ENCODE assay signal across 9 cellular contexts in genomic region chrY:2841471-2841893, GRCh38. TPM values are rescaled to one million over a fixed set of nuclear protein-coding genes. Genes with fewer than 3 reads are reported as not detected.
A peak's percentile ranks its signal among the peaks of the same experiment; 100 is the strongest.
DNase-seq lines count a peak whose midpoint lies in the region; ATAC-seq and TF ChIP-seq lines count a peak whose summit lies in the region.
"Had no signal": no experiment of that assay in that cellular context is flagged by ENCODE, and none has a peak within 500 bp of the region (broad histone marks: within the 10 kb centered on the region; RNA-seq: fewer than 3 reads in every experiment).

TSS of gene RPS4Y1 (plus strand) at chrY:2841602. CDS start at chrY:2841625, 23 bp downstream.

- H3K9me3 ChIP-seq in MG63 (no peaks in the 10 kb centered on the region), vagina (no peaks in the 10 kb centered on the region)

- intact Hi-C loops in vagina (cut with DNase I), result no loop called here

- TF ChIP-seq CTCF in vagina (IDR thresholded peaks at IDR 0.05), result no peak

- no peak within 1 kb of the TSS for H3K27ac ChIP-seq in vagina
- H3K27ac ChIP-seq: SK-N-MC had no signal

- TF ChIP-seq POLR2A in vagina (IDR thresholded peaks at IDR 0.05), result no peak

- H3K27me3 Mint-ChIP-seq in activated T-cell treated with anti-CD3 and anti-CD28 coated beads, Interleukin-2, amount 50 U/mL, for 4 hours (ENCODE audit: low read depth), result no peaks in the 10 kb centered on the region

- peaks cover 49% of the 10 kb centered on the region for H3K36me3 ChIP-seq in MG63
- no peaks in the 10 kb centered on the region for H3K36me3 ChIP-seq in vagina

- H3K27me3 ChIP-seq in MG63, result no peaks in the 10 kb centered on the region
- no peaks in the 10 kb centered on the region for H3K27me3 ChIP-seq in vagina

- no peaks in the 10 kb centered on the region for H3K4me1 ChIP-seq in vagina

- peaks cover 37% of the 10 kb centered on the region for H3K4me1 Mint-ChIP-seq in activated T-cell treated with anti-CD3 and anti-CD28 coated beads, Interleukin-2, amount 50 U/mL, for 4 hours (ENCODE audit: low read depth)

- H3K4me3 ChIP-seq in MG63, result peak within 1 kb of the TSS; percentile 97
- H3K4me3 ChIP-seq in vagina, result no peak within 1 kb of the TSS
- H3K4me3 ChIP-seq: SK-N-MC had no signal

- peaks cover 29% of the 10 kb centered on the region for H3K36me3 Mint-ChIP-seq in activated T-cell treated with anti-CD3 and anti-CD28 coated beads, Interleukin-2, amount 50 U/mL, for 4 hours (ENCODE audit: insufficient read depth)

- H3K9me3 Mint-ChIP-seq in activated T-cell treated with anti-CD3 and anti-CD28 coated beads, Interleukin-2, amount 50 U/mL, for 4 hours, result no peaks in the 10 kb centered on the region

- ATAC-seq in GM21367 (IDR thresholded peaks at IDR 0.05; ENCODE audit: unreplicated experiment), result peak; percentile 79
- peak in 1 of 2 donors; percentile 90 for ATAC-seq in activated T-cell treated with anti-CD3 and anti-CD28 coated beads, Interleukin-2, amount 50 U/mL, for 4 hours

- DNase-seq in MG63 (peak; percentile 67), hypothalamus (lab: John Stamatoyannopoulos, UW) (peak in 32 of 51 donors; percentile 0 to 75 (median 13)), iPS-NIHi7 (ENCODE audit: extremely low spot score) (no peak), NCI-H524 (lab: John Stamatoyannopoulos, UW) (no peak), vagina (ENCODE audit: extremely low spot score in 2 of 2) (no peak)
- DNase-seq in activated T-cell treated with anti-CD3 and anti-CD28 coated beads, Interleukin-2, amount 50 U/mL, for 4 hours, result no peak
- DNase-seq in stimulated activated CD4-positive, alpha-beta T cell treated with anti-CD3 and anti-CD28 coated beads, TNF-alpha, amount 100 ng/mL, for 4 hours (ENCODE audit: low read depth in 3 of 3), result peak; percentile 4 to 22 (median 12)

- H3K4me3 Mint-ChIP-seq in activated T-cell treated with anti-CD3 and anti-CD28 coated beads, Interleukin-2, amount 50 U/mL, for 4 hours, result peak within 1 kb of the TSS; percentile 95

RNA-seq across cellular contexts. Expression of gene RPS4Y1, which starts in this region (rescaled TPM):
- total RNA-seq in MG63 (2014; rRNA removed; shearing (Covaris generic); ENCODE audit: low replicate concordance), result 1,185 and 1,340 TPM in 2 replicates
- 100 to 1,000 TPM in 2 of 3 donors, under 1 TPM in 1; 0.58 to 425 (median 367) TPM for total RNA-seq in activated T-cell treated with anti-CD3 and anti-CD28 coated beads, Interleukin-2, amount 50 U/mL, for 4 hours
- total RNA-seq in vagina, result not detected

Comparison
In these comparisons a context has a peak if more than half of its experiments do, and no peak if none do; other contexts are left out.
1. DNase-seq: peak in MG63 (single experiment), hypothalamus (32 of 51) and stimulated activated CD4-positive, alpha-beta T cell treated with anti-CD3 and anti-CD28 coated beads, TNF-alpha, amount 100 ng/mL, for 4 hours (3 of 3); none in activated T-cell treated with anti-CD3 and anti-CD28 coated beads, Interleukin-2, amount 50 U/mL, for 4 hours (single experiment), iPS-NIHi7 (single experiment), NCI-H524 (0 of 2) and vagina (0 of 2).